1 cellular context compared by ENCODE assay signal in genomic region chr11:65612691-65613090, GRCh38.
TF ChIP-seq lines count a peak whose summit lies in the region.

No MANE protein-coding gene starts in this region.

TF ChIP-seq in H1, 55 proteins besides CTCF, POLR2A, EP300 and RAD21:
- TF ChIP-seq RNF2 (IDR thresholded peaks at IDR 0.05; ENCODE audit: borderline replicate concordance, low read depth, low read length, missing control alignments, poor library complexity, severe bottlenecking) (no peak), ATF3 (IDR thresholded peaks at IDR 0.05; ENCODE audit: insufficient read depth, low read depth, low read length) (no peak), SP4 (IDR thresholded peaks at IDR 0.05; ENCODE audit: low read length) (no peak), BACH1 (IDR thresholded peaks at IDR 0.05; ENCODE audit: low read length) (no peak), MAX (IDR thresholded peaks at IDR 0.05) (no peak), E2F6 (IDR thresholded peaks at IDR 0.05) (no peak), CEBPB (IDR thresholded peaks at IDR 0.05; ENCODE audit: low read depth, low read length) (no peak), CBX5 (IDR thresholded peaks at IDR 0.05; ENCODE audit: low read depth, low read length) (no peak), KDM5A (IDR thresholded peaks at IDR 0.05; ENCODE audit: low read length) (no peak), TBP (IDR thresholded peaks at IDR 0.05; ENCODE audit: low read depth, low read length) (no peak), MAFK (IDR thresholded peaks at IDR 0.05; ENCODE audit: low read depth, low read length) (no peak), SIX5 (IDR thresholded peaks at IDR 0.05; ENCODE audit: low read depth, low read length) (no peak), ATF2 (IDR thresholded peaks at IDR 0.05; ENCODE audit: low read length) (no peak), USF2 (IDR thresholded peaks at IDR 0.05; ENCODE audit: low read length) (no peak)
